Comparison of ENCODE assay signal across 17 cellular contexts in the genomic region with DNA sequence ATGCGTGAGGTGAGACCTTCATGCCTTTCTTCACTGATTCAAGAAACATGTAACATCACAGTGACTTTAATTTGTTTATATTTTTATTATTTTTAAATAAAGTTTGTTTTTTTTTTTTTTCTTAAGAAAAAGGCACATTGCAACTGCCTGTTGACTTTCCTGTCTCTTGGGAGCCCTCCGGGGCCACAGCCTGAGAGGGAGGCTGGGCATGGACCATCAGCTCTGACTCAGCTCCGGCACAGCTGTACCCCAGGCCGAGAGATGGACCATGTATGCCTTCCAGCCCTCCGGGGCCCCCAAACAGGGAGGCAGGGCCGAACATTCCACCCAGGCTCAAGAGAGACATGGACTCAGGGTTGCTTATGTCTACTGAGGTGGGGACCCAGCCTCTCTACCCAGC.
"Had no signal": no experiment of that assay in that cellular context is flagged by ENCODE, and none has a peak within 500 bp of the region (broad histone marks: within the 10 kb centered on the region; RNA-seq: fewer than 3 reads in every experiment).

No MANE protein-coding gene starts in this region.

- ATAC-seq: stimulated activated naive B cell treated with anti-CD40 and anti-IgM and Interleukin-4, amounts not matched to agents 10 μg/mL and 1 μg/mL and 100 μg/mL, for 72 hours had no signal

- H3K4me3 Mint-ChIP-seq: activated CD4-positive, alpha-beta memory T cell treated with anti-CD3 and anti-CD28 coated beads for 36 hours; activated naive CD4-positive, alpha-beta T cell treated with anti-CD3 and anti-CD28 coated beads, Interleukin-2, amount 10 ng/mL, durations not matched to agents 7 days and 5 days; activated T-helper 1 cell treated with anti-CD3 and anti-CD28 coated beads, Interleukin-12 subunit alpha, Interleukin-12 subunit beta, Interleukin-2, Interleukin-4 antibody, amounts not matched to agents 30 ng/mL and 10 ng/mL and 1 ng/mL, durations not matched to agents 14 hours and 24 hours and 36 hours; stimulated activated naive B cell treated with anti-CD40 and anti-IgM and Interleukin-4, amounts not matched to agents 10 μg/mL and 1 μg/mL and 100 μg/mL, for 72 hours had no signal

- H3K27ac Mint-ChIP-seq: activated CD4-positive, alpha-beta memory T cell treated with anti-CD3 and anti-CD28 coated beads for 36 hours had no signal

- H3K27me3 ChIP-seq: neutrophil, right atrium auricular region, transverse colon had no signal

- H3K9me3 ChIP-seq: neutrophil, right atrium auricular region, transverse colon had no signal

- H3K9me3 Mint-ChIP-seq: activated CD4-positive, alpha-beta memory T cell treated with anti-CD3 and anti-CD28 coated beads for 36 hours; activated naive CD4-positive, alpha-beta T cell treated with anti-CD3 and anti-CD28 coated beads, Interleukin-2, amount 10 ng/mL, durations not matched to agents 7 days and 5 days; activated T-helper 1 cell treated with anti-CD3 and anti-CD28 coated beads, Interleukin-12 subunit alpha, Interleukin-12 subunit beta, Interleukin-2, Interleukin-4 antibody, amounts not matched to agents 30 ng/mL and 10 ng/mL and 1 ng/mL, durations not matched to agents 14 hours and 24 hours and 36 hours; stimulated activated naive B cell treated with anti-CD40 and anti-IgM and Interleukin-4, amounts not matched to agents 10 μg/mL and 1 μg/mL and 100 μg/mL, for 72 hours had no signal

- H3K36me3 ChIP-seq: neutrophil, right atrium auricular region, transverse colon had no signal

- H3K4me3 ChIP-seq: right atrium auricular region, smooth muscle cell, transverse colon had no signal

- DNase-seq: activated CD4-positive, alpha-beta memory T cell treated with anti-CD3 and anti-CD28 coated beads for 36 hours; activated CD8-positive, alpha-beta memory T cell treated with anti-CD3 and anti-CD28 coated beads, Interleukin-2, amount 50 U/mL, for 4 hours; activated naive CD4-positive, alpha-beta T cell treated with anti-CD3 and anti-CD28 coated beads, Interleukin-2, amount 10 ng/mL, durations not matched to agents 7 days and 5 days; central memory CD4-positive, alpha-beta T cell; cortex of kidney; effector CD8-positive, alpha-beta T cell; hippocampal formation; kidney glomerular epithelial cell; midbrain; stimulated activated naive B cell treated with anti-CD40 and anti-IgM and Interleukin-4, amounts not matched to agents 10 μg/mL and 1 μg/mL and 100 μg/mL, for 72 hours; substantia nigra; SW 1271; transverse colon had no signal

- H3K27me3 Mint-ChIP-seq: activated CD4-positive, alpha-beta memory T cell treated with anti-CD3 and anti-CD28 coated beads for 36 hours; activated naive CD4-positive, alpha-beta T cell treated with anti-CD3 and anti-CD28 coated beads, Interleukin-2, amount 10 ng/mL, durations not matched to agents 7 days and 5 days; stimulated activated naive B cell treated with anti-CD40 and anti-IgM and Interleukin-4, amounts not matched to agents 10 μg/mL and 1 μg/mL and 100 μg/mL, for 72 hours had no signal

- H3K27ac ChIP-seq: neutrophil, right atrium auricular region, transverse colon had no signal
